Comparison of ENCODE assay signal across 16 cellular contexts in the genomic region with DNA sequence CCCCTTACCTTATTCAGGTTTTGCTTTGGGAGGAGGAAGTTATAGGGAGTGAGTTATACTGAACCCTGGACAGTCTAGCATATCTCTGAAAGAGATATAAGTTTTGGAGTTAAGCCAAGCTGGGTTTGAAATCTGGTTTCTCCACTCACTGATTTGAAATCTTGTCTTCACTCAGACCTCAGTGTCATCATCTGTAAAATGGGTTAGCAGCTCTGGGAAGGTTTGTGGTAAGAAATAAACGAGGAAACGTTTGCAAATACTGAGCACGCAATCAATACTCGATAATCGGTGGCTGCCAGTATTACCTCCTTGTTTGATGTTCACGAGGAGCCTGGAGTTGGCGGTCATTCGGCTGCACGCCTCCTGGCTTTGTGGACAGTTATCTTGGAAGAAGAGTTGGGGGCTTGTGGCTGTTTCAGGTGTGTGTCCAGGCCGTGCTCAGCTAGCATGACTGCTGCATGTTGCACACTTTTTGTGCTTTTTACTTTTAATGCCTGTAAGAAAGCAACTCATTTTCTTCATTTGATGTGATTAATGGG.
DNase-seq lines count a peak whose midpoint lies in the region; ATAC-seq, FAIRE-seq and TF ChIP-seq lines count a peak whose summit lies in the region.
"Had no signal": no experiment of that assay in that cellular context is flagged by ENCODE, and none has a peak within 500 bp of the region (broad histone marks: within the 10 kb centered on the region; RNA-seq: fewer than 3 reads in every experiment).

No MANE protein-coding gene starts in this region.

- no peak overlapping the region for H2BK5ac ChIP-seq in H9 (ENCODE audit: insufficient read length, low read length)
- H2BK5ac ChIP-seq in trophoblast cell (ENCODE audit: low read depth, low read length, poor library complexity), result no peak overlapping the region

- H3K79me1 ChIP-seq in H9 (ENCODE audit: insufficient read depth, low read depth, low read length, poor library complexity, severe bottlenecking) (no peaks in the 10 kb centered on the region), trophoblast cell (ENCODE audit: low read length) (no peaks in the 10 kb centered on the region)

- H4K8ac ChIP-seq in H9 (replicated peaks; ENCODE audit: insufficient read length, low read depth, low read length) (no peak overlapping the region), trophoblast cell (ENCODE audit: low read depth, low read length) (no peak overlapping the region)

- ATAC-seq in K562 (no peak), lower lobe of right lung (no peak), HG03175 (IDR thresholded peaks at IDR 0.05; ENCODE audit: unreplicated experiment) (no peak)

- no CpG with 5 or more reads among the region's 10 CpGs for WGBS in H9 (ENCODE audit: extremely low coverage, insufficient read length, low lambda C conversion rate)
- 18% methylated on average over 10 of the region's 10 CpGs for WGBS in K562 (ENCODE audit: insufficient coverage, low coverage, missing lambda C conversion rate)
- WGBS in trophoblast cell (ENCODE audit: extremely low coverage, insufficient coverage, insufficient read length), result no CpG with 5 or more reads among the region's 10 CpGs

- H2BK20ac ChIP-seq in H9 (ENCODE audit: low read depth, low read length, poor library complexity, severe bottlenecking), result no peak overlapping the region

- no peaks in the 10 kb centered on the region; a peak in 1 of 5 replicates for H3K9me3 Mint-ChIP-seq in H9

- intact Hi-C loops in K562 (cut with micrococcal nuclease), result no loop called here
- intact Hi-C loops in lower lobe of right lung (cut with DNase I), result no loop called here

- H2BK15ac ChIP-seq in H9 (ENCODE audit: low read depth, low read length), result no peak overlapping the region

- in situ Hi-C loops in K562 (cut with MboI), result no loop called here

- H3K36me3 Mint-ChIP-seq in H9 (ENCODE audit: insufficient read depth in 1 of 3, low read depth in 3 of 3), result no peaks in the 10 kb centered on the region

- no peak for FAIRE-seq in K562 (lab: Jason Lieb, UNC)

- no peaks in the 10 kb centered on the region for H3K9me1 ChIP-seq in K562 (ENCODE audit: control insufficient read depth, insufficient read depth, low read length)

- no peak overlapping the region for H3K56ac ChIP-seq in H9 (ENCODE audit: insufficient read length, low read depth, low read length)

- no peaks in the 10 kb centered on the region for H3K9me3 ChIP-seq in H9 (ENCODE audit: control insufficient read depth, low read depth, low read length)
- H3K9me3 ChIP-seq in K562 (replicated peaks; ENCODE audit: control insufficient read depth, insufficient read depth, low read depth, low read length), result no peaks in the 10 kb centered on the region
- no peaks in the 10 kb centered on the region for H3K9me3 ChIP-seq in trophoblast cell (ENCODE audit: insufficient read depth, low read depth, low read length)
- H3K9me3 ChIP-seq in lower lobe of right lung, result no peaks in the 10 kb centered on the region
- H3K9me3 ChIP-seq: SJSA1 had no signal

- H3K18ac ChIP-seq in H9 (ENCODE audit: insufficient read length, low read depth, low read length) (no peak overlapping the region), trophoblast cell (ENCODE audit: low read length) (no peak overlapping the region)

- H3K27me3 Mint-ChIP-seq in H9 (ENCODE audit: low read depth), result peaks cover 39% of the 10 kb centered on the region

- no peak overlapping the region for H3K14ac ChIP-seq in H9 (ENCODE audit: insufficient read depth, low read length)
- H3K14ac ChIP-seq in trophoblast cell (ENCODE audit: low read length), result no peak overlapping the region

- H3K9ac ChIP-seq in H9 (ENCODE audit: extremely low read depth, insufficient read length, low read length) (no peak overlapping the region), K562 (ENCODE audit: insufficient read depth in 1 of 2, low read depth in 2 of 2, low read length in 2 of 2) (no peak overlapping the region), trophoblast cell (ENCODE audit: low read length) (no peak overlapping the region)

- no peak overlapping the region for H3K27ac Mint-ChIP-seq in H9
- H3K27ac Mint-ChIP-seq: HFFc6 had no signal

- H3K4me1 ChIP-seq in H9 (ENCODE audit: insufficient read depth, low read length) (no peaks in the 10 kb centered on the region), K562 (replicated peaks in 1 of 2; ENCODE audit: control insufficient read depth in 2 of 2, insufficient read depth in 2 of 2, low read length in 2 of 2) (peaks cover 0 to 6% of the 10 kb centered on the region in 2 experiments; a peak in 1 of 5 replicates), trophoblast cell (ENCODE audit: control insufficient read depth in 1 of 2, insufficient read depth in 2 of 2, low read length in 2 of 2) (peaks cover 5% of the 10 kb centered on the region in 2 experiments), lower lobe of right lung (no peaks in the 10 kb centered on the region)
- H3K4me1 ChIP-seq: SJSA1 had no signal

- CTCF ChIA-PET in K562 (lab: Yijun Ruan, JAX; ENCODE audit: low intra/inter-chr PET ratio), result interaction anchor here (1.4 kb wide), 1 partner anchor 127 kb away, joined by 5 read pairs; no protein-coding TSS in a partner anchor

- POLR2A ChIA-PET in K562 (lab: Yijun Ruan, JAX), result interaction anchor here (0.5 to 0.7 kb wide), 2 partner anchors 484 to 584 kb away, joined by 3 to 4 read pairs; no protein-coding TSS in a partner anchor

- H3K23me2 ChIP-seq in H9 (ENCODE audit: insufficient read length, low read depth, low read length, poor library complexity, severe bottlenecking), result no peaks in the 10 kb centered on the region

- H2AFZ ChIP-seq in H9 (ENCODE audit: low read length) (no peak overlapping the region), K562 (ENCODE audit: low read depth, low read length) (no peak overlapping the region), trophoblast cell (ENCODE audit: insufficient read depth, low read length, poor library complexity) (no peak overlapping the region)
- H2AFZ ChIP-seq: PC-9 had no signal

- H3K4me3 ChIP-seq in K562 (no peak overlapping the region), trophoblast cell (ENCODE audit: low read depth, low read length) (no peak overlapping the region), lower lobe of right lung (no peak overlapping the region)
- H3K4me3 ChIP-seq: PC-9, SJSA1 had no signal

- no peak for TF ChIP-seq POLR2A in K562 (conservative IDR thresholded peaks at IDR 0.05)

- H4K12ac ChIP-seq in trophoblast cell (ENCODE audit: low read depth, low read length), result no peak overlapping the region

- H4K91ac ChIP-seq in H9 (ENCODE audit: insufficient read length, low read depth, low read length) (no peak overlapping the region), trophoblast cell (ENCODE audit: low read depth, low read length) (no peak overlapping the region)

- no peak overlapping the region for H4K5ac ChIP-seq in H9 (ENCODE audit: insufficient read length, low read depth, low read length)

- no TSS peak for BruUV-seq in K562 (replicated peaks; lab: Mats Ljungman, UMichigan)

- H3K4ac ChIP-seq in H9 (ENCODE audit: low read depth, low read length) (no peak overlapping the region), trophoblast cell (ENCODE audit: low read depth, low read length) (no peak overlapping the region)

- H2BK12ac ChIP-seq in H9 (ENCODE audit: insufficient read length, low read depth, low read length) (no peak overlapping the region), trophoblast cell (ENCODE audit: low read length) (no peak overlapping the region)

- no peak for TF ChIP-seq RAD21 in K562 (CRISPR knock-in tag; conservative IDR thresholded peaks at IDR 0.05 in 1 of 2, IDR thresholded peaks at IDR 0.05 in 1 of 2)

- DNase-seq in H9 (no peak), K562 (ENCODE audit: extremely low read depth in 1 of 4, low spot score in 3 of 4) (no peak), iPS-NIHi11 (ENCODE audit: low spot score) (peak; percentile 8), trophoblast cell (no peak), NCI-H2196 treated with DMSO at 0.1 percent for 48 hours (lab: John Stamatoyannopoulos, UW; ENCODE audit: unreplicated experiment) (no peak), lower lobe of right lung (no peak)
- no peak for DNase-seq in activated CD4-positive, CD25-positive, alpha-beta regulatory T cell treated with anti-CD3 and anti-CD28 coated beads, Interleukin-2, amount 50 U/mL, for 72 hours
- DNase-seq: COR-L47, DMS153, HFFc6, NCI-H187, NCI-H2171, NCI-H748 treated with DMSO at 0.1 percent for 48 hours had no signal

- H3K79me2 ChIP-seq in H9 (ENCODE audit: insufficient read depth, low read length) (no peaks in the 10 kb centered on the region), K562 (ENCODE audit: control insufficient read depth, insufficient read depth, low read length) (no peaks in the 10 kb centered on the region), trophoblast cell (ENCODE audit: control insufficient read depth, insufficient read depth, low read length, poor library complexity) (no peaks in the 10 kb centered on the region)

- H3K4me1 Mint-ChIP-seq in H9, result peaks cover 4% of the 10 kb centered on the region in 2 experiments; a peak in 3 of 4 replicates

- no peak overlapping the region; a peak in 1 of 5 replicates for H3K4me3 Mint-ChIP-seq in H9
- H3K4me3 Mint-ChIP-seq: HFFc6 had no signal

- H3T11ph ChIP-seq in H9 (ENCODE audit: low read length), result no peak overlapping the region

- TF ChIP-seq EP300 in K562 (IDR thresholded peaks at IDR 0.05; ENCODE audit: low read length), result no peak

- no peaks in the 10 kb centered on the region for H4K20me1 ChIP-seq in H9 (ENCODE audit: control insufficient read depth, insufficient read depth, insufficient read length)
- H4K20me1 ChIP-seq in K562 (replicated peaks; ENCODE audit: control insufficient read depth, insufficient read depth, low read length), result no peaks in the 10 kb centered on the region

- H3K27me3 ChIP-seq in H9 (ENCODE audit: insufficient read depth, low read length), result no peaks in the 10 kb centered on the region
- H3K27me3 ChIP-seq in K562 (ENCODE audit: control insufficient read depth in 2 of 2, insufficient read depth in 2 of 2, low read length in 2 of 2), result no peaks in the 10 kb centered on the region
- H3K27me3 ChIP-seq in trophoblast cell (ENCODE audit: insufficient read depth, low read length), result peaks cover 11% of the 10 kb centered on the region
- H3K27me3 ChIP-seq in lower lobe of right lung (ENCODE audit: low read depth), result peaks cover 9% of the 10 kb centered on the region
- H3K27me3 ChIP-seq: SJSA1 had no signal

- H3K23ac ChIP-seq in H9 (ENCODE audit: insufficient read length, low read depth, low read length) (no peak overlapping the region), trophoblast cell (ENCODE audit: low read length) (no peak overlapping the region)

- TF ChIP-seq CTCF in H9 (conservative IDR thresholded peaks at IDR 0.05) (no peak), K562 (IDR thresholded peaks at IDR 0.05 in 2 of 3, conservative IDR thresholded peaks at IDR 0.05 in 1 of 3; ENCODE audit: insufficient read depth in 2 of 3, low read depth in 1 of 3, low read length in 3 of 3) (no peak), lower lobe of right lung (IDR thresholded peaks at IDR 0.05) (no peak)

- no peaks in the 10 kb centered on the region for H3K36me3 ChIP-seq in K562 (ENCODE audit: control insufficient read depth, insufficient read depth, low read length)
- H3K36me3 ChIP-seq in trophoblast cell (ENCODE audit: control insufficient read depth in 1 of 2, insufficient read depth in 2 of 2, low read length in 2 of 2), result no peaks in the 10 kb centered on the region
- H3K36me3 ChIP-seq in lower lobe of right lung, result no peaks in the 10 kb centered on the region
- H3K36me3 ChIP-seq: SJSA1 had no signal

- no peak overlapping the region for H2BK120ac ChIP-seq in H9 (ENCODE audit: low read depth, low read length, poor library complexity, severe bottlenecking)
- no peak overlapping the region for H2BK120ac ChIP-seq in trophoblast cell (ENCODE audit: insufficient read depth, low read length, poor library complexity)

- H2AK5ac ChIP-seq in H9 (ENCODE audit: insufficient read length, low read length), result no peak overlapping the region
- no peak overlapping the region for H2AK5ac ChIP-seq in trophoblast cell (ENCODE audit: low read length)

- H3K27ac ChIP-seq in H9 (ENCODE audit: insufficient read length, low read depth, low read length) (no peak overlapping the region), K562 (ENCODE audit: extremely low read depth, low read depth, low read length) (no peak overlapping the region), trophoblast cell (ENCODE audit: low read depth, low read length) (no peak overlapping the region), lower lobe of right lung (no peak overlapping the region)
- H3K27ac ChIP-seq: PC-9, SJSA1 had no signal

- H3K4me2 ChIP-seq in H9 (ENCODE audit: insufficient read depth, insufficient read length, low read length) (peak overlapping the region; percentile 15), K562 (ENCODE audit: insufficient read depth, low read length) (no peak overlapping the region), trophoblast cell (ENCODE audit: low read length) (peak overlapping the region; percentile 9)
- H3K4me2 ChIP-seq: PC-9 had no signal
